In the genomic region with DNA sequence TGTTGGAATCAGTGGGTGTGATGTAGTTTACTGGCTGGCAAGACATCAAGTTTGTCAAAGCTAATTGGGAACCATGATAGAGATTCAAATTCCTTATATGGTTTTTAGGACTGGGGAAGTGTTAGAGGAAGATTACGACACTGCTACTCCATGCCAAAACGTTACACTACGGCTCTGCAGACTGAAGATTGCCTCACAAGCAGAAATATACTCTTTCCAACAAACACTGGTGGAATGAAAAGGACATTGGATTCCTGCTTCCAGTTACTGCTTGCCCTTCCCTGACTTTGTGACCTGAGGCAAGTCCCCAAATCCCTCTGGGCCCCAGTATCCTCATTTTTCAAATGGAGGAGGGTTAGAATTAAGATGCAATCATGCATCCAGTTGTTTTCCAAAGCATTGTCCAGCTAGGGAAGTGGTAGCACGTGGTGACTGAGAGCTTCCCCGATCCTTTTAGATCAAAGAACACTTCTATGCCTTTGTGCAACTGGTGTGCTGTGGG, we compare ENCODE assay signal across 9 cellular contexts.
A peak's percentile ranks its signal among the peaks of the same experiment; 100 is the strongest.
DNase-seq lines count a peak whose midpoint lies in the region; ATAC-seq and TF ChIP-seq lines count a peak whose summit lies in the region.
"Had no signal": no experiment of that assay in that cellular context is flagged by ENCODE, and none has a peak within 500 bp of the region (broad histone marks: within the 10 kb centered on the region; RNA-seq: fewer than 3 reads in every experiment).

No MANE protein-coding gene starts in this region.

- H3K4me1 ChIP-seq in RWPE2 (ENCODE audit: insufficient read depth, poor library complexity, severe bottlenecking) = no peaks in the 10 kb centered on the region

- H3K36me3 Mint-ChIP-seq in activated CD4-positive, alpha-beta T cell treated with anti-CD3 and anti-CD28 coated beads for 36 hours (ENCODE audit: low read depth) = no peaks in the 10 kb centered on the region

- peak; percentile 86 for DNase-seq in EH (ENCODE audit: low read depth)
- no peak for DNase-seq in RWPE2 (ENCODE audit: low spot score)
- DNase-seq in fibroblast of the conjunctiva (ENCODE audit: low read depth) = peak; percentile 80
- DNase-seq in retinal pigment epithelial cell (ENCODE audit: low read depth) = peak; percentile 77
- no peak for DNase-seq in NCI-H1105 treated with DMSO at 0.1 percent for 48 hours (lab: John Stamatoyannopoulos, UW)
- DNase-seq in activated CD4-positive, alpha-beta T cell treated with anti-CD3 and anti-CD28 coated beads for 36 hours = no peak
- DNase-seq: NCI-H2107 had no signal

- no peak overlapping the region for H3K27ac Mint-ChIP-seq in activated CD4-positive, alpha-beta T cell treated with anti-CD3 and anti-CD28 coated beads for 36 hours

- intact Hi-C loops in activated CD4-positive, alpha-beta T cell treated with anti-CD3 and anti-CD28 coated beads for 36 hours (cut with DNase I, micrococcal nuclease) = loop anchor here in 1 of 2 experiments (2.0 kb wide), 1 partner anchor 21 kb away; no protein-coding TSS in a partner anchor

- H3K27ac ChIP-seq in RWPE2 (ENCODE audit: poor library complexity, severe bottlenecking) = no peak overlapping the region

- H3K9me3 ChIP-seq in RWPE2 (ENCODE audit: severe bottlenecking) = no peaks in the 10 kb centered on the region

- H3K4me3 Mint-ChIP-seq in activated CD4-positive, alpha-beta T cell treated with anti-CD3 and anti-CD28 coated beads for 36 hours = no peak overlapping the region

- no peaks in the 10 kb centered on the region for H3K36me3 ChIP-seq in RWPE2 (ENCODE audit: low read depth)

- H3K4me3 ChIP-seq in RWPE2 (ENCODE audit: severe bottlenecking) (no peak overlapping the region), retinal pigment epithelial cell (ENCODE audit: low read length) (no peak overlapping the region)

- H3K27me3 Mint-ChIP-seq in activated CD4-positive, alpha-beta T cell treated with anti-CD3 and anti-CD28 coated beads for 36 hours = no peaks in the 10 kb centered on the region

- POLR2A ChIA-PET in activated CD4-positive, alpha-beta T cell treated with anti-CD3 and anti-CD28 coated beads for 36 hours (lab: Charles Lee) = no interaction called here

- CTCF ChIA-PET in activated CD4-positive, alpha-beta T cell treated with anti-CD3 and anti-CD28 coated beads for 36 hours (lab: Charles Lee) = interaction anchor here (0.6 to 3.0 kb wide), 6 partner anchors 10 to 367 kb away, joined by 3 to 11 read pairs (median 4); no protein-coding TSS in a partner anchor

- ATAC-seq in RWPE2 (ENCODE audit: low read depth) (0 out of 3 replicates have a peak, but pooled peaks have one; percentile 51), GM18907 (IDR thresholded peaks at IDR 0.05; ENCODE audit: unreplicated experiment) (no peak), HG03354 (IDR thresholded peaks at IDR 0.05; ENCODE audit: poor library complexity, severe bottlenecking, unreplicated experiment) (no peak)
- ATAC-seq in activated CD4-positive, alpha-beta T cell treated with anti-CD3 and anti-CD28 coated beads for 36 hours = no peak

- no peaks in the 10 kb centered on the region for H3K9me3 Mint-ChIP-seq in activated CD4-positive, alpha-beta T cell treated with anti-CD3 and anti-CD28 coated beads for 36 hours (ENCODE audit: low read depth)

- TF ChIP-seq CTCF in RWPE2 (IDR thresholded peaks at IDR 0.05; ENCODE audit: poor library complexity, severe bottlenecking) = no peak
- no peak for TF ChIP-seq CTCF in retinal pigment epithelial cell (conservative IDR thresholded peaks at IDR 0.05; ENCODE audit: low read depth, low read length)

- no peaks in the 10 kb centered on the region for H3K27me3 ChIP-seq in RWPE2 (ENCODE audit: insufficient read depth, poor library complexity, severe bottlenecking)

- H3K4me1 Mint-ChIP-seq in activated CD4-positive, alpha-beta T cell treated with anti-CD3 and anti-CD28 coated beads for 36 hours = no peaks in the 10 kb centered on the region

Comparison
In these comparisons a context has a peak if more than half of its experiments do, and no peak if none do; other contexts are left out.
1. DNase-seq: peak in EH (single experiment), fibroblast of the conjunctiva (single experiment) and retinal pigment epithelial cell (single experiment); none in RWPE2 (single experiment), NCI-H1105 treated with DMSO at 0.1 percent for 48 hours (single experiment) and activated CD4-positive, alpha-beta T cell treated with anti-CD3 and anti-CD28 coated beads for 36 hours (single experiment).